Comparison of ENCODE assay signal across 8 cellular contexts in genomic region chr9:126317513-126317912, GRCh38. TPM values are rescaled to one million over a fixed set of nuclear protein-coding genes. Genes with fewer than 3 reads are reported as not detected.
A peak's percentile ranks its signal among the peaks of the same experiment; 100 is the strongest.
DNase-seq lines count a peak whose midpoint lies in the region; ATAC-seq and TF ChIP-seq lines count a peak whose summit lies in the region.

No MANE protein-coding gene starts in this region.

- no peak overlapping the region for H4K8ac ChIP-seq in H9 (replicated peaks; ENCODE audit: insufficient read length, low read depth, low read length)

- H3K9me3 Mint-ChIP-seq in H9, result no peaks in the 10 kb centered on the region

- no peaks in the 10 kb centered on the region for H4K20me1 ChIP-seq in H9 (ENCODE audit: control insufficient read depth, insufficient read depth, insufficient read length)

- TF ChIP-seq EP300 in esophagus muscularis mucosa (IDR thresholded peaks at IDR 0.05) (no peak), sigmoid colon (IDR thresholded peaks at IDR 0.05) (no peak)

- H3K56ac ChIP-seq in H9 (ENCODE audit: insufficient read length, low read depth, low read length), result no peak overlapping the region

- TF ChIP-seq POLR2A in esophagus muscularis mucosa (IDR thresholded peaks at IDR 0.05; ENCODE audit: low read depth) (no peak), sigmoid colon (IDR thresholded peaks at IDR 0.05) (no peak)

- H3K23ac ChIP-seq in H9 (ENCODE audit: insufficient read length, low read depth, low read length), result no peak overlapping the region

- H2BK15ac ChIP-seq in H9 (ENCODE audit: low read depth, low read length), result no peak overlapping the region

- no peak overlapping the region for H2BK5ac ChIP-seq in H9 (ENCODE audit: insufficient read length, low read length)

- no peak overlapping the region for H4K91ac ChIP-seq in H9 (ENCODE audit: insufficient read length, low read depth, low read length)

- no peak overlapping the region for H3K4me3 Mint-ChIP-seq in H9

- no peak overlapping the region for H3K27ac ChIP-seq in H9 (ENCODE audit: insufficient read length, low read depth, low read length)
- H3K27ac ChIP-seq in esophagus muscularis mucosa (replicated peaks in 1 of 4), result no peak overlapping the region
- H3K27ac ChIP-seq in sigmoid colon, result no peak overlapping the region

- H3K4me1 ChIP-seq in H9 (ENCODE audit: insufficient read depth, low read length), result no peaks in the 10 kb centered on the region
- H3K4me1 ChIP-seq in esophagus muscularis mucosa, result no peaks in the 10 kb centered on the region
- no peaks in the 10 kb centered on the region for H3K4me1 ChIP-seq in sigmoid colon

- H3K14ac ChIP-seq in H9 (ENCODE audit: insufficient read depth, low read length), result no peak overlapping the region

- H3K36me3 Mint-ChIP-seq in H9 (ENCODE audit: insufficient read depth in 1 of 3, low read depth in 3 of 3), result no peaks in the 10 kb centered on the region; a peak in 1 of 7 replicates

- H2BK20ac ChIP-seq in H9 (ENCODE audit: low read depth, low read length, poor library complexity, severe bottlenecking), result no peak overlapping the region

- H3K9ac ChIP-seq in H9 (ENCODE audit: extremely low read depth, insufficient read length, low read length), result no peak overlapping the region

- no peak overlapping the region for H2AFZ ChIP-seq in H9 (ENCODE audit: low read length)

- no peaks in the 10 kb centered on the region for H3K79me2 ChIP-seq in H9 (ENCODE audit: insufficient read depth, low read length)

- no peak overlapping the region for H3K4me2 ChIP-seq in H9 (ENCODE audit: insufficient read depth, insufficient read length, low read length)

- H4K5ac ChIP-seq in H9 (ENCODE audit: insufficient read length, low read depth, low read length), result no peak overlapping the region

- no CpG with 5 or more reads among the region's 4 CpGs for WGBS in H9 (ENCODE audit: extremely low coverage, insufficient read length, low lambda C conversion rate)
- 75% methylated on average over 4 of the region's 4 CpGs for WGBS in esophagus muscularis mucosa
- WGBS in sigmoid colon, 2 donors, result 71 to 72% methylated on average over 4 of the region's 4 CpGs

- no peak overlapping the region for H3K4ac ChIP-seq in H9 (ENCODE audit: low read depth, low read length)

- no peak overlapping the region for H3T11ph ChIP-seq in H9 (ENCODE audit: low read length)

- peak; percentile 46 for TF ChIP-seq CTCF in H9 (conservative IDR thresholded peaks at IDR 0.05)
- peak; percentile 36 to 55 (median 55) for TF ChIP-seq CTCF in esophagus muscularis mucosa (IDR thresholded peaks at IDR 0.05)
- TF ChIP-seq CTCF in sigmoid colon (IDR thresholded peaks at IDR 0.05), result peak in 2 of 4 experiments; percentile 34 to 42

- peaks cover 19% of the 10 kb centered on the region in 2 experiments for H3K4me1 Mint-ChIP-seq in H9

- no peak overlapping the region for H2BK120ac ChIP-seq in H9 (ENCODE audit: low read depth, low read length, poor library complexity, severe bottlenecking)

- H3K27ac Mint-ChIP-seq in H9, result no peak overlapping the region

- H3K9me3 ChIP-seq in H9 (ENCODE audit: control insufficient read depth, low read depth, low read length), result no peaks in the 10 kb centered on the region
- no peaks in the 10 kb centered on the region for H3K9me3 ChIP-seq in esophagus muscularis mucosa
- H3K9me3 ChIP-seq in sigmoid colon, result no peaks in the 10 kb centered on the region

- H3K36me3 ChIP-seq in esophagus muscularis mucosa (no peaks in the 10 kb centered on the region), sigmoid colon (no peaks in the 10 kb centered on the region)

- H2BK12ac ChIP-seq in H9 (ENCODE audit: insufficient read length, low read depth, low read length), result no peak overlapping the region

- H3K27me3 Mint-ChIP-seq in H9 (ENCODE audit: low read depth), result peaks cover 5% of the 10 kb centered on the region

- H3K23me2 ChIP-seq in H9 (ENCODE audit: insufficient read length, low read depth, low read length, poor library complexity, severe bottlenecking), result no peaks in the 10 kb centered on the region

- H2AK5ac ChIP-seq in H9 (ENCODE audit: insufficient read length, low read length), result no peak overlapping the region

- intact Hi-C loops in esophagus muscularis mucosa (cut with DNase I), result loop anchor here (5.0 kb wide), 1 partner anchor 80 kb away; no protein-coding TSS in a partner anchor
- intact Hi-C loops in sigmoid colon (cut with DNase I), result no loop called here

- no peaks in the 10 kb centered on the region for H3K79me1 ChIP-seq in H9 (ENCODE audit: insufficient read depth, low read depth, low read length, poor library complexity, severe bottlenecking)

- no peaks in the 10 kb centered on the region for H3K27me3 ChIP-seq in H9 (ENCODE audit: insufficient read depth, low read length)
- H3K27me3 ChIP-seq in esophagus muscularis mucosa, result no peaks in the 10 kb centered on the region
- no peaks in the 10 kb centered on the region for H3K27me3 ChIP-seq in sigmoid colon

- ATAC-seq in GM18519 (IDR thresholded peaks at IDR 0.05; ENCODE audit: low FRiP score, unreplicated experiment), result no peak
- no peak for ATAC-seq in HG02798 (IDR thresholded peaks at IDR 0.05; ENCODE audit: poor library complexity, unreplicated experiment)

- no peak overlapping the region for H3K18ac ChIP-seq in H9 (ENCODE audit: insufficient read length, low read depth, low read length)

- DNase-seq in H9 (no peak), T-helper 9 cell (peak; percentile 7), esophagus muscularis mucosa (ENCODE audit: extremely low spot score) (no peak), germinal center (ENCODE audit: low spot score) (no peak), sigmoid colon (no peak)
- peak; percentile 24 for DNase-seq in stimulated activated CD4-positive, alpha-beta T cell treated with anti-CD3 and anti-CD28 coated beads, Interleukin-4, amount 100 ng/mL, for 24 hours

- no peak overlapping the region for H3K4me3 ChIP-seq in esophagus muscularis mucosa
- no peak overlapping the region for H3K4me3 ChIP-seq in sigmoid colon

RNA-seq across cellular contexts. Expression of gene MVB12B, which starts 9.1 kb away (rescaled TPM):
- total RNA-seq in H9 (2021) (5.8 and 7.1 TPM in 2 replicates), esophagus muscularis mucosa (10 to 100 TPM; 14.1 to 25.0 (median 18.4) TPM), sigmoid colon (10 to 100 TPM; 12.2 to 14.4 (median 13.3) TPM)
- polyA plus RNA-seq in sigmoid colon, result 1 to 10 TPM; 5.1 to 8.9 (median 6.0) TPM

Comparison
In these comparisons a context has a peak if more than half of its experiments do, and no peak if none do; other contexts are left out.
1. DNase-seq: peak in T-helper 9 cell (single experiment) and stimulated activated CD4-positive, alpha-beta T cell treated with anti-CD3 and anti-CD28 coated beads, Interleukin-4, amount 100 ng/mL, for 24 hours (single experiment); none in H9 (single experiment), esophagus muscularis mucosa (single experiment), germinal center (single experiment) and sigmoid colon (single experiment).